Comparison of ENCODE assay signal across 22 cellular contexts in genomic region chr4:37795796-37796195, GRCh38.
"Had no signal": no experiment of that assay in that cellular context is flagged by ENCODE, and none has a peak within 500 bp of the region (broad histone marks: within the 10 kb centered on the region; RNA-seq: fewer than 3 reads in every experiment).

No MANE protein-coding gene starts in this region.

- H3K27ac ChIP-seq: foreskin keratinocyte, left lung, thoracic aorta had no signal

- H3K27me3 Mint-ChIP-seq: activated T-cell treated with anti-CD3 and anti-CD28 coated beads, Interleukin-2, amount 50 U/mL, for 24 hours; progenitor cell of endocrine pancreas; type B pancreatic cell had no signal

- H3K9me3 ChIP-seq: left lung, thoracic aorta had no signal

- H3K27ac Mint-ChIP-seq: activated naive CD4-positive, alpha-beta T cell treated with anti-CD3 and anti-CD28 coated beads, Interleukin-2, amount 50 U/mL, for 72 hours; activated T-cell treated with anti-CD3 and anti-CD28 coated beads, Interleukin-2, amount 50 U/mL, for 24 hours; activated T-helper 17 cell treated with anti-CD3 and anti-CD28 coated beads, Interleukin-2, amount 50 U/mL, for 72 hours; natural killer cell; progenitor cell of endocrine pancreas; T-helper 17 cell; type B pancreatic cell; WTC11 had no signal

- H3K4me1 ChIP-seq: foreskin keratinocyte had no signal

- H3K27me3 ChIP-seq: left lung had no signal

- H3K36me3 Mint-ChIP-seq: brain, natural killer cell, type B pancreatic cell had no signal

- H3K9me3 Mint-ChIP-seq: activated T-helper 17 cell treated with anti-CD3 and anti-CD28 coated beads, Interleukin-2, amount 50 U/mL, for 72 hours; natural killer cell had no signal

- H3K4me3 ChIP-seq: left lung, thoracic aorta had no signal

- DNase-seq: activated CD8-positive, alpha-beta memory T cell treated with anti-CD3 and anti-CD28 coated beads for 24 hours; activated CD8-positive, alpha-beta memory T cell treated with anti-CD3 and anti-CD28 coated beads, Interleukin-2, amount 50 U/mL, for 4 hours; activated T-cell treated with anti-CD3 and anti-CD28 coated beads, Interleukin-2, amount 50 U/mL, for 24 hours; aorta; dermis blood vessel endothelial cell; effector CD8-positive, alpha-beta T cell; foreskin keratinocyte; glutamatergic neuron; hippocampal formation; kidney glomerular epithelial cell; left lung; natural killer cell; stimulated activated CD4-positive, alpha-beta T cell treated with anti-CD3 and anti-CD28 coated beads, Interleukin-4, amount 100 ng/mL, for 24 hours; stimulated activated naive CD4-positive, alpha-beta T cell treated with Interleukin-2 at 50 U/mL for 16 hours; T-helper 17 cell had no signal

- ATAC-seq: activated naive CD4-positive, alpha-beta T cell treated with anti-CD3 and anti-CD28 coated beads, Interleukin-2, amount 50 U/mL, for 72 hours; activated T-helper 17 cell treated with anti-CD3 and anti-CD28 coated beads, Interleukin-2, amount 50 U/mL, for 72 hours; foreskin keratinocyte; natural killer cell; T-helper 17 cell; WTC11 had no signal

- H3K36me3 ChIP-seq: left lung, thoracic aorta had no signal

- H3K4me1 Mint-ChIP-seq: activated T-helper 17 cell treated with anti-CD3 and anti-CD28 coated beads, Interleukin-2, amount 50 U/mL, for 72 hours; natural killer cell; T-helper 17 cell; WTC11 had no signal

- H3K4me3 Mint-ChIP-seq: activated T-cell treated with anti-CD3 and anti-CD28 coated beads, Interleukin-2, amount 50 U/mL, for 24 hours; activated T-helper 17 cell treated with anti-CD3 and anti-CD28 coated beads, Interleukin-2, amount 50 U/mL, for 72 hours; brain; natural killer cell; T-helper 17 cell; type B pancreatic cell; WTC11 had no signal
